ENCODE assay signal across 37 cellular contexts in the genomic region with DNA sequence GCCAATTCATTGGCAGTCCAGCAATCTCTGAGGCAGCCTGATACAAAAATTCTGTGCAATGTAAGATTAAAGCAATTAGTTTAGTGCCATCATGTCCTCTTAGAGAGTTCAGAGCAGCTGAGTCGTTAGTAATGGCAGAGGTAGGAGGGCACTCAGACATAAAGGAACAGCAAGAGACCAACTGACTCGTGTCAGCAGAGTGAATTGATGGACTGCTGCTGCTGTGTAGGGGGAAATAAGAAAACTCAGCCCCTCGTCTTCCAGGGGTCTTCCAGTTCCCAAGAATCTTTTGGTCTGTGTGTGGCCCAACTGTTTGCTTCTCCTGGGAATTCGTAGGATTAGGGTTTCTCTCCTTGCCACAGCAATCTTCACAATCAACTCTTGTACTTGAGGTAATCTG.
"Had no signal": no experiment of that assay in that cellular context is flagged by ENCODE, and none has a peak within 500 bp of the region (broad histone marks: within the 10 kb centered on the region; RNA-seq: fewer than 3 reads in every experiment).

No MANE protein-coding gene starts in this region.

- H3K36me3 ChIP-seq: ascending aorta, cardiac muscle cell, MG63 had no signal

- FAIRE-seq: RCC 7860 had no signal

- H3K27ac ChIP-seq: ascending aorta, cardiac muscle cell, PC-9 had no signal

- H3K4me3 Mint-ChIP-seq: activated CD8-positive, alpha-beta T cell treated with anti-CD3 and anti-CD28 coated beads for 36 hours; activated naive CD4-positive, alpha-beta T cell treated with anti-CD3 and anti-CD28 coated beads, Interleukin-2, amount 50 U/mL, for 24 hours; activated naive CD8-positive, alpha-beta T cell treated with anti-CD3 and anti-CD28 coated beads, Interleukin-2, amount 10 ng/mL, durations not matched to agents 7 days and 5 days; activated T-cell treated with anti-CD3 and anti-CD28 coated beads, Interleukin-2, amount 50 U/mL, for 72 hours; activated T-helper 17 cell treated with anti-CD3 and anti-CD28 coated beads, Interleukin-2, amount 50 U/mL, for 72 hours; central memory CD8-positive, alpha-beta T cell had no signal

- H3K36me3 Mint-ChIP-seq: activated naive CD4-positive, alpha-beta T cell treated with anti-CD3 and anti-CD28 coated beads, Interleukin-2, amount 50 U/mL, for 24 hours; activated naive CD8-positive, alpha-beta T cell treated with anti-CD3 and anti-CD28 coated beads, Interleukin-2, amount 10 ng/mL, durations not matched to agents 7 days and 5 days had no signal

- H3K4me1 Mint-ChIP-seq: activated naive CD4-positive, alpha-beta T cell treated with anti-CD3 and anti-CD28 coated beads, Interleukin-2, amount 50 U/mL, for 24 hours; activated naive CD8-positive, alpha-beta T cell treated with anti-CD3 and anti-CD28 coated beads, Interleukin-2, amount 10 ng/mL, durations not matched to agents 7 days and 5 days; activated T-helper 17 cell treated with anti-CD3 and anti-CD28 coated beads, Interleukin-2, amount 50 U/mL, for 72 hours; central memory CD8-positive, alpha-beta T cell had no signal

- H3K27me3 ChIP-seq: ascending aorta, cardiac muscle cell, MG63 had no signal

- H3K9me3 ChIP-seq: ascending aorta, MG63 had no signal

- H3K27me3 Mint-ChIP-seq: activated CD8-positive, alpha-beta T cell treated with anti-CD3 and anti-CD28 coated beads for 36 hours had no signal

- H3K4me3 ChIP-seq: ascending aorta, cardiac muscle cell, MG63, PC-9 had no signal

- H3K27ac Mint-ChIP-seq: activated CD8-positive, alpha-beta T cell treated with anti-CD3 and anti-CD28 coated beads for 36 hours; activated naive CD4-positive, alpha-beta T cell treated with anti-CD3 and anti-CD28 coated beads, Interleukin-2, amount 50 U/mL, for 24 hours; activated naive CD8-positive, alpha-beta T cell treated with anti-CD3 and anti-CD28 coated beads, Interleukin-2, amount 10 ng/mL, durations not matched to agents 7 days and 5 days; activated T-cell treated with anti-CD3 and anti-CD28 coated beads, Interleukin-2, amount 50 U/mL, for 72 hours; activated T-helper 17 cell treated with anti-CD3 and anti-CD28 coated beads, Interleukin-2, amount 50 U/mL, for 72 hours had no signal

- H3K9me3 Mint-ChIP-seq: activated CD8-positive, alpha-beta T cell treated with anti-CD3 and anti-CD28 coated beads for 36 hours; activated naive CD4-positive, alpha-beta T cell treated with anti-CD3 and anti-CD28 coated beads, Interleukin-2, amount 50 U/mL, for 24 hours; activated naive CD8-positive, alpha-beta T cell treated with anti-CD3 and anti-CD28 coated beads, Interleukin-2, amount 10 ng/mL, durations not matched to agents 7 days and 5 days; activated T-helper 17 cell treated with anti-CD3 and anti-CD28 coated beads, Interleukin-2, amount 50 U/mL, for 72 hours; central memory CD8-positive, alpha-beta T cell had no signal

- ATAC-seq: activated CD8-positive, alpha-beta T cell treated with anti-CD3 and anti-CD28 coated beads for 36 hours; activated T-cell treated with anti-CD3 and anti-CD28 coated beads, Interleukin-2, amount 50 U/mL, for 72 hours; activated T-helper 17 cell treated with anti-CD3 and anti-CD28 coated beads, Interleukin-2, amount 50 U/mL, for 72 hours had no signal

- DNase-seq: activated CD4-positive, alpha-beta T cell treated with anti-CD3 and anti-CD28 coated beads for 1 hour; activated CD4-positive, alpha-beta T cell treated with anti-CD3 and anti-CD28 coated beads for 48 hours; activated CD4-positive, alpha-beta T cell treated with anti-CD3 and anti-CD28 coated beads, Interleukin-2, amount 50 U/mL, for 4 hours; activated CD4-positive, CD25-positive, alpha-beta regulatory T cell; activated CD8-positive, alpha-beta T cell treated with anti-CD3 and anti-CD28 coated beads for 36 hours; activated effector memory CD4-positive, alpha-beta T cell treated with anti-CD3 and anti-CD28 coated beads, Interleukin-2, amount 50 U/mL, for 16 hours; activated naive CD4-positive, alpha-beta T cell; activated naive CD8-positive, alpha-beta T cell treated with anti-CD3 and anti-CD28 coated beads, Interleukin-2, amount 10 ng/mL, durations not matched to agents 7 days and 5 days; activated T-cell treated with anti-CD3 and anti-CD28 coated beads, Interleukin-2, amount 50 U/mL, for 1 hour; activated T-cell treated with anti-CD3 and anti-CD28 coated beads, Interleukin-2, amount 50 U/mL, for 72 hours; amygdala; Kasumi-1; KG1; MG63; NCI-H1048; NCI-H1105 treated with DMSO at 0.1 percent for 48 hours; NCI-H1436; NCI-H1694; NCI-H1930; NCI-H2081 treated with DMSO at 0.1 percent for 48 hours; NCI-H2171; NCI-H510A; NCI-H526; NCI-H748 treated with DMSO at 0.1 percent for 48 hours; NK-92 treated with Interleukin-12 subunit alpha and Interleukin-12 subunit beta, amount 100 ng/mL, for 24 hours; PC-9; Right ventricle myocardium superior; SW 1271; T-helper 1 cell; T-helper 2 cell; T-helper 9 cell had no signal

- H3K4me1 ChIP-seq: ascending aorta had no signal

- H3K4me2 ChIP-seq: PC-9 had no signal

- H2AFZ ChIP-seq: PC-9 had no signal
